In genomic region chr19:39243741-39244140, GRCh38 we compare ENCODE assay signal across 15 cellular contexts. TPM values are rescaled to one million over a fixed set of nuclear protein-coding genes. Genes with fewer than 3 reads are reported as not detected.
"Had no signal": no experiment of that assay in that cellular context is flagged by ENCODE, and none has a peak within 500 bp of the region (broad histone marks: within the 10 kb centered on the region; RNA-seq: fewer than 3 reads in every experiment).

No MANE protein-coding gene starts in this region.

RNA-seq across cellular contexts. Expression of gene IFNL3, which starts 1.1 kb away (rescaled TPM):
- total RNA-seq: activated B cell treated with CpG ODN at 0.5 μM for 24 hours; activated CD4-positive, alpha-beta memory T cell treated with anti-CD3 and anti-CD28 coated beads, Interleukin-2, amount 10 ng/mL, durations not matched to agents 7 days and 5 days; activated CD4-positive, alpha-beta T cell treated with anti-CD3 and anti-CD28 coated beads, Interleukin-2, amount 10 ng/mL, durations not matched to agents 24 days and 14 days; activated CD4-positive, alpha-beta T cell treated with anti-CD3 and anti-CD28 coated beads, Interleukin-2, amount 10 ng/mL, durations not matched to agents 7 days and 5 days; activated CD8-positive, alpha-beta memory T cell treated with anti-CD3 and anti-CD28 coated beads for 36 hours; activated CD8-positive, alpha-beta T cell treated with anti-CD3 and anti-CD28 coated beads for 36 hours; activated CD8-positive, alpha-beta T cell treated with anti-CD3 and anti-CD28 coated beads, Interleukin-2, amount 10 ng/mL, durations not matched to agents 7 days and 5 days; T-cell; T-helper 1 cell treated with Interleukin-12 subunit alpha and Interleukin-12 subunit beta and Interleukin-4 antibody, amounts not matched to agents 30 ng/mL and 1 ng/mL, for 36 hours; T-helper 17 cell; T-helper 2 cell treated with Interferon-gamma antibody and Interleukin-4, amounts not matched to agents 100 ng/mL and 5 ng/mL, for 36 hours; WTC11 had no signal

RNA-seq across cellular contexts. Expression of gene IFNL4, which starts 4.9 kb away (rescaled TPM):
- total RNA-seq: activated B cell treated with CpG ODN at 0.5 μM for 24 hours; activated CD4-positive, alpha-beta memory T cell treated with anti-CD3 and anti-CD28 coated beads for 36 hours; activated CD4-positive, alpha-beta memory T cell treated with anti-CD3 and anti-CD28 coated beads, Interleukin-2, amount 10 ng/mL, durations not matched to agents 7 days and 5 days; activated CD4-positive, alpha-beta T cell treated with anti-CD3 and anti-CD28 coated beads for 36 hours; activated CD4-positive, alpha-beta T cell treated with anti-CD3 and anti-CD28 coated beads, Interleukin-2, amount 10 ng/mL, durations not matched to agents 24 days and 14 days; activated CD4-positive, alpha-beta T cell treated with anti-CD3 and anti-CD28 coated beads, Interleukin-2, amount 10 ng/mL, durations not matched to agents 7 days and 5 days; activated CD8-positive, alpha-beta memory T cell treated with anti-CD3 and anti-CD28 coated beads, Interleukin-2, amount 10 ng/mL, durations not matched to agents 7 days and 5 days; activated CD8-positive, alpha-beta T cell treated with anti-CD3 and anti-CD28 coated beads for 36 hours; activated CD8-positive, alpha-beta T cell treated with anti-CD3 and anti-CD28 coated beads, Interleukin-2, amount 10 ng/mL, durations not matched to agents 7 days and 5 days; T-cell; T-helper 1 cell treated with Interleukin-12 subunit alpha and Interleukin-12 subunit beta and Interleukin-4 antibody, amounts not matched to agents 30 ng/mL and 1 ng/mL, for 36 hours; T-helper 17 cell; T-helper 2 cell treated with Interferon-gamma antibody and Interleukin-4, amounts not matched to agents 100 ng/mL and 5 ng/mL, for 36 hours; WTC11 had no signal

RNA-seq across cellular contexts. Expression of gene IFNL2, which starts 24.5 kb away (rescaled TPM):
- total RNA-seq: activated B cell treated with CpG ODN at 0.5 μM for 24 hours; activated CD4-positive, alpha-beta memory T cell treated with anti-CD3 and anti-CD28 coated beads for 36 hours; activated CD4-positive, alpha-beta memory T cell treated with anti-CD3 and anti-CD28 coated beads, Interleukin-2, amount 10 ng/mL, durations not matched to agents 7 days and 5 days; activated CD4-positive, alpha-beta T cell treated with anti-CD3 and anti-CD28 coated beads for 36 hours; activated CD4-positive, alpha-beta T cell treated with anti-CD3 and anti-CD28 coated beads, Interleukin-2, amount 10 ng/mL, durations not matched to agents 24 days and 14 days; activated CD4-positive, alpha-beta T cell treated with anti-CD3 and anti-CD28 coated beads, Interleukin-2, amount 10 ng/mL, durations not matched to agents 7 days and 5 days; activated CD8-positive, alpha-beta memory T cell treated with anti-CD3 and anti-CD28 coated beads for 36 hours; activated CD8-positive, alpha-beta memory T cell treated with anti-CD3 and anti-CD28 coated beads, Interleukin-2, amount 10 ng/mL, durations not matched to agents 7 days and 5 days; activated CD8-positive, alpha-beta T cell treated with anti-CD3 and anti-CD28 coated beads for 36 hours; activated CD8-positive, alpha-beta T cell treated with anti-CD3 and anti-CD28 coated beads, Interleukin-2, amount 10 ng/mL, durations not matched to agents 7 days and 5 days; T-cell; T-helper 1 cell treated with Interleukin-12 subunit alpha and Interleukin-12 subunit beta and Interleukin-4 antibody, amounts not matched to agents 30 ng/mL and 1 ng/mL, for 36 hours; T-helper 17 cell; T-helper 2 cell treated with Interferon-gamma antibody and Interleukin-4, amounts not matched to agents 100 ng/mL and 5 ng/mL, for 36 hours; WTC11 had no signal

RNA-seq across cellular contexts. Expression of gene SYCN, which starts 39.7 kb away (rescaled TPM):
- total RNA-seq: activated B cell treated with CpG ODN at 0.5 μM for 24 hours; activated CD4-positive, alpha-beta memory T cell treated with anti-CD3 and anti-CD28 coated beads for 36 hours; activated CD4-positive, alpha-beta memory T cell treated with anti-CD3 and anti-CD28 coated beads, Interleukin-2, amount 10 ng/mL, durations not matched to agents 7 days and 5 days; activated CD4-positive, alpha-beta T cell treated with anti-CD3 and anti-CD28 coated beads for 36 hours; activated CD4-positive, alpha-beta T cell treated with anti-CD3 and anti-CD28 coated beads, Interleukin-2, amount 10 ng/mL, durations not matched to agents 24 days and 14 days; activated CD4-positive, alpha-beta T cell treated with anti-CD3 and anti-CD28 coated beads, Interleukin-2, amount 10 ng/mL, durations not matched to agents 7 days and 5 days; activated CD8-positive, alpha-beta memory T cell treated with anti-CD3 and anti-CD28 coated beads for 36 hours; activated CD8-positive, alpha-beta memory T cell treated with anti-CD3 and anti-CD28 coated beads, Interleukin-2, amount 10 ng/mL, durations not matched to agents 7 days and 5 days; activated CD8-positive, alpha-beta T cell treated with anti-CD3 and anti-CD28 coated beads for 36 hours; activated CD8-positive, alpha-beta T cell treated with anti-CD3 and anti-CD28 coated beads, Interleukin-2, amount 10 ng/mL, durations not matched to agents 7 days and 5 days; T-helper 1 cell treated with Interleukin-12 subunit alpha and Interleukin-12 subunit beta and Interleukin-4 antibody, amounts not matched to agents 30 ng/mL and 1 ng/mL, for 36 hours; T-helper 17 cell; T-helper 2 cell treated with Interferon-gamma antibody and Interleukin-4, amounts not matched to agents 100 ng/mL and 5 ng/mL, for 36 hours had no signal

RNA-seq across cellular contexts. Expression of gene NCCRP1, which starts 47.0 kb away (rescaled TPM):
- total RNA-seq: activated B cell treated with CpG ODN at 0.5 μM for 24 hours; activated CD4-positive, alpha-beta memory T cell treated with anti-CD3 and anti-CD28 coated beads for 36 hours; activated CD4-positive, alpha-beta memory T cell treated with anti-CD3 and anti-CD28 coated beads, Interleukin-2, amount 10 ng/mL, durations not matched to agents 7 days and 5 days; activated CD4-positive, alpha-beta T cell treated with anti-CD3 and anti-CD28 coated beads for 36 hours; activated CD4-positive, alpha-beta T cell treated with anti-CD3 and anti-CD28 coated beads, Interleukin-2, amount 10 ng/mL, durations not matched to agents 24 days and 14 days; activated CD4-positive, alpha-beta T cell treated with anti-CD3 and anti-CD28 coated beads, Interleukin-2, amount 10 ng/mL, durations not matched to agents 7 days and 5 days; activated CD8-positive, alpha-beta memory T cell treated with anti-CD3 and anti-CD28 coated beads for 36 hours; activated CD8-positive, alpha-beta memory T cell treated with anti-CD3 and anti-CD28 coated beads, Interleukin-2, amount 10 ng/mL, durations not matched to agents 7 days and 5 days; activated CD8-positive, alpha-beta T cell treated with anti-CD3 and anti-CD28 coated beads for 36 hours; activated CD8-positive, alpha-beta T cell treated with anti-CD3 and anti-CD28 coated beads, Interleukin-2, amount 10 ng/mL, durations not matched to agents 7 days and 5 days; T-helper 1 cell treated with Interleukin-12 subunit alpha and Interleukin-12 subunit beta and Interleukin-4 antibody, amounts not matched to agents 30 ng/mL and 1 ng/mL, for 36 hours; T-helper 17 cell; T-helper 2 cell treated with Interferon-gamma antibody and Interleukin-4, amounts not matched to agents 100 ng/mL and 5 ng/mL, for 36 hours had no signal
